In genomic region chr20:35147575-35148071, GRCh38 we compare ENCODE assay signal across 8 cellular contexts. TPM values are rescaled to one million over a fixed set of nuclear protein-coding genes. Genes with fewer than 3 reads are reported as not detected.
A peak's percentile ranks its signal among the peaks of the same experiment; 100 is the strongest.
DNase-seq lines count a peak whose midpoint lies in the region; TF ChIP-seq lines count a peak whose summit lies in the region.
"Not testable (repeated sequence)": the region's sequence is repeated elsewhere in the genome, so short reads cannot be mapped to it uniquely, and the experiment has no call there.

No MANE protein-coding gene starts in this region.

- not testable (repeated sequence) for H3K4me1 ChIP-seq in HEK293 (ENCODE audit: control insufficient read depth, insufficient read depth, low read length); neuronal stem cell (ENCODE audit: control insufficient read depth in 2 of 2, insufficient read depth in 1 of 2, low read depth in 1 of 2, low read length in 2 of 2); uterus
- peaks cover 0 to 18% of the 10 kb centered on the region in 2 donors for H3K4me1 ChIP-seq in right atrium auricular region

- not testable (repeated sequence) for H4K8ac ChIP-seq in neuronal stem cell (ENCODE audit: low read depth, low read length)

- H2BK120ac ChIP-seq in neuronal stem cell (ENCODE audit: low read depth, low read length): not testable (repeated sequence)

- not testable (repeated sequence) for H3K4ac ChIP-seq in neuronal stem cell (ENCODE audit: low read length)

- H3K9me3 Mint-ChIP-seq in brain: not testable (repeated sequence)

- not testable (repeated sequence) for H3K23ac ChIP-seq in neuronal stem cell (ENCODE audit: low read depth, low read length, poor library complexity)

- H3K4me1 Mint-ChIP-seq in brain: peaks cover 35% of the 10 kb centered on the region

- WGBS in neuronal stem cell (ENCODE audit: extremely low coverage in 2 of 2, insufficient read length in 2 of 2, insufficient replicate concordance in 1 of 2), 2 donors: no CpG with 5 or more reads among the region's 19 CpGs

- not testable (repeated sequence) for TF ChIP-seq POLR2A in uterus (IDR thresholded peaks at IDR 0.05)

- not testable (repeated sequence) for H2AK5ac ChIP-seq in neuronal stem cell (ENCODE audit: low read depth, low read length)

- H3K4me3 Mint-ChIP-seq in brain: peak overlapping the region; percentile 87 to 98 (median 97)

- H3K27ac ChIP-seq in HEK293 (ENCODE audit: extremely low read depth, low read depth, low read length); neuronal stem cell (replicated peaks; ENCODE audit: low read length): not testable (repeated sequence)
- H3K27ac ChIP-seq in right atrium auricular region (peak overlapping the region; percentile 78 to 80), uterus (peak overlapping the region; percentile 80 to 81)

- not testable (repeated sequence) for H3K36me3 ChIP-seq in HEK293 (ENCODE audit: control insufficient read depth in 2 of 2, insufficient read depth in 1 of 2, low read length in 2 of 2); MG63; right atrium auricular region; neuronal stem cell (replicated peaks in 1 of 2; ENCODE audit: control insufficient read depth in 2 of 2, insufficient read depth in 2 of 2, low read length in 2 of 2); uterus

- intact Hi-C loops in uterus (cut with DNase I; ENCODE audit: low total_unique reads): loop anchor here (10.0 kb wide), 1 partner anchor 127 kb away; the partner anchor contains the start of gene MMP24OS

- peak overlapping the region; percentile 94 for H2AFZ ChIP-seq in neuronal stem cell (ENCODE audit: low read length)

- not testable (repeated sequence) for H4K91ac ChIP-seq in neuronal stem cell (ENCODE audit: low read depth, low read length, poor library complexity)

- not testable (repeated sequence) for H2BK15ac ChIP-seq in neuronal stem cell (ENCODE audit: low read length)

- H3K27me3 Mint-ChIP-seq in brain: peaks cover 11% of the 10 kb centered on the region

- peak overlapping the region; percentile 30 to 96 (median 90) for H3K27ac Mint-ChIP-seq in brain

- not testable (repeated sequence) for H3K9me3 ChIP-seq in HEK293 (ENCODE audit: control insufficient read depth, insufficient read depth, low read depth, low read length); MG63; right atrium auricular region; neuronal stem cell (replicated peaks in 1 of 2; ENCODE audit: control insufficient read depth in 2 of 2, insufficient read depth in 1 of 2, low read depth in 1 of 2, low read length in 2 of 2); uterus

- not testable (repeated sequence) for H3K9ac ChIP-seq in neuronal stem cell (ENCODE audit: low read depth, low read length, poor library complexity)

- CTCF ChIA-PET in HEK293 (lab: Yijun Ruan, JAX): interaction anchor here (0.6 to 11.0 kb wide), 14 partner anchors 9 to 300 kb away, joined by 3 to 150 read pairs (median 4); no protein-coding TSS in a partner anchor

- peak overlapping the region; percentile 78 for H3K4me2 ChIP-seq in neuronal stem cell (ENCODE audit: insufficient read depth, low read length, poor library complexity, severe bottlenecking)

- H3K18ac ChIP-seq in neuronal stem cell (ENCODE audit: low read length): not testable (repeated sequence)

- not testable (repeated sequence) for H2BK12ac ChIP-seq in neuronal stem cell (ENCODE audit: low read length)

- H3K79me1 ChIP-seq in neuronal stem cell (ENCODE audit: low read depth, low read length): not testable (repeated sequence)

- H2BK5ac ChIP-seq in neuronal stem cell (ENCODE audit: low read length): not testable (repeated sequence)

- POLR2A ChIA-PET in HEK293 (lab: Yijun Ruan, JAX): interaction anchor here (0.7 to 2.4 kb wide), 6 partner anchors 18 to 311 kb away, joined by 3 to 12 read pairs (median 4); partner anchors contain the start of gene EIF6

- H3K36me3 Mint-ChIP-seq in brain: not testable (repeated sequence)

- H3K14ac ChIP-seq in neuronal stem cell (ENCODE audit: low read length): not testable (repeated sequence)

- TF ChIP-seq CTCF in HEK293 (tag by site-specific recombination; IDR thresholded peaks at IDR 0.05); brain (conservative IDR thresholded peaks at IDR 0.05); right atrium auricular region (IDR thresholded peaks at IDR 0.05); uterus (IDR thresholded peaks at IDR 0.05): not testable (repeated sequence)

- H3K4me3 ChIP-seq in GM08714 (ENCODE audit: low read length): peak overlapping the region; percentile 95
- H3K4me3 ChIP-seq in HEK293 (ENCODE audit: low read depth, low read length): peak overlapping the region; percentile 78
- peak overlapping the region; percentile 78 for H3K4me3 ChIP-seq in MG63
- H3K4me3 ChIP-seq in right atrium auricular region: peak overlapping the region; percentile 68 to 86
- H3K4me3 ChIP-seq in neuronal stem cell (ENCODE audit: low read length in 2 of 2): peak overlapping the region; percentile 66 to 71
- H3K4me3 ChIP-seq in uterus: peak overlapping the region; percentile 64 to 73

- H3K27me3 ChIP-seq in MG63; right atrium auricular region; neuronal stem cell (ENCODE audit: control insufficient read depth in 3 of 3, insufficient read depth in 3 of 3, low read depth in 1 of 3, low read length in 3 of 3); uterus: not testable (repeated sequence)

- DNase-seq in MG63: peak; percentile 31
- DNase-seq in UCSD-AML1 (lab: John Stamatoyannopoulos, UW; ENCODE audit: unreplicated experiment): peak; percentile 38
- DNase-seq in right atrium auricular region (ENCODE audit: low spot score); neuronal stem cell (ENCODE audit: low spot score); uterus: not testable (repeated sequence)

TF ChIP-seq in HEK293, 187 proteins besides CTCF, POLR2A, EP300 and RAD21:
- TF ChIP-seq ZFP69B (tag by site-specific recombination; IDR thresholded peaks at IDR 0.05) (peak; percentile 72; the same call in 1 of the 2 replicates), GLIS1 (tag by site-specific recombination; IDR thresholded peaks at IDR 0.05) (peak; percentile 64), KLF10 (tag by site-specific recombination; IDR thresholded peaks at IDR 0.05) (0 out of 2 replicates have a peak, but pooled peaks have one; percentile 1), ZNF692 (tag by site-specific recombination; IDR thresholded peaks at IDR 0.05) (peak; percentile 91), ZBTB17 (tag by site-specific recombination; IDR thresholded peaks at IDR 0.05) (peak; percentile 81)

RNA-seq across cellular contexts. Expression of gene EDEM2, which starts 0.5 kb away (rescaled TPM):
- total RNA-seq in MG63 (2014; rRNA removed; shearing (Covaris generic); ENCODE audit: low replicate concordance): 47.4 and 52.2 TPM in 2 replicates
- 19.0 TPM for polyA plus RNA-seq in brain (ENCODE audit: insufficient read depth, low read depth, low replicate concordance)
- total RNA-seq in right atrium auricular region: 10 to 100 TPM; 13.8 to 16.1 TPM
- 11.0 TPM for polyA plus RNA-seq in neuronal stem cell (2013, experiment 1 of 2)
- polyA plus RNA-seq in neuronal stem cell (2013, experiment 2 of 2): 10.4 TPM
- 10 to 100 TPM in 3 of 4 donors, 1 to 10 TPM in 1; 2.6 to 18.5 (median 13.3) TPM for total RNA-seq in uterus

RNA-seq across cellular contexts. Expression of gene PROCR, which starts 24.2 kb away (rescaled TPM):
- total RNA-seq in MG63 (2014; rRNA removed; shearing (Covaris generic); ENCODE audit: low replicate concordance): 40.0 and 53.8 TPM in 2 replicates
- polyA plus RNA-seq in brain (ENCODE audit: insufficient read depth, low read depth, low replicate concordance): 5.3 TPM
- total RNA-seq in right atrium auricular region (10 to 100 TPM; 37.7 to 51.0 TPM), uterus (10 to 100 TPM; 40.2 to 96.2 (median 60.7) TPM)
- 2.6 TPM for polyA plus RNA-seq in neuronal stem cell (2013, experiment 1 of 2)
- 2.7 TPM for polyA plus RNA-seq in neuronal stem cell (2013, experiment 2 of 2)

RNA-seq across cellular contexts. Expression of gene TRPC4AP, which starts 55.0 kb away (rescaled TPM):
- total RNA-seq in MG63 (2014; rRNA removed; shearing (Covaris generic); ENCODE audit: low replicate concordance): 65.8 and 97.7 TPM in 2 replicates
- polyA plus RNA-seq in brain (ENCODE audit: insufficient read depth, low read depth, low replicate concordance): 66.8 TPM
- total RNA-seq in right atrium auricular region (10 to 100 TPM; 32.4 to 39.2 TPM), uterus (10 to 100 TPM; 20.0 to 77.5 (median 49.6) TPM)
- polyA plus RNA-seq in neuronal stem cell (2013, experiment 1 of 2): 44.5 TPM
- polyA plus RNA-seq in neuronal stem cell (2013, experiment 2 of 2): 44.4 TPM
